In genomic region chr11:75802913-75803820, GRCh38 we compare ENCODE assay signal across 8 cellular contexts. TPM values are rescaled to one million over a fixed set of nuclear protein-coding genes. Genes with fewer than 3 reads are reported as not detected.
DNase-seq lines count a peak whose midpoint lies in the region; ATAC-seq and TF ChIP-seq lines count a peak whose summit lies in the region.

No MANE protein-coding gene starts in this region.

- H3K4me3 ChIP-seq in PC-3 (ENCODE audit: low read length) (no peak overlapping the region), esophagus squamous epithelium (no peak overlapping the region)

- H3K4me1 Mint-ChIP-seq in natural killer cell treated with Interleukin-12 subunit alpha and Interleukin-12 subunit beta and Interleukin-15 and Interleukin-18, amount 100 ng/mL, for 72 hours (ENCODE audit: low read depth in 2 of 2) = peaks cover 0 to 9% of the 10 kb centered on the region in 2 donors

- H3K4me1 ChIP-seq in PC-3 (ENCODE audit: insufficient read depth, low read length) (peaks cover 9% of the 10 kb centered on the region; the same call in 1 of the 2 replicates), esophagus squamous epithelium (peaks cover 5 to 16% (median 5%) of the 10 kb centered on the region in 3 donors)

- no peaks in the 10 kb centered on the region for H3K9me3 ChIP-seq in PC-3 (ENCODE audit: low read length)
- no peaks in the 10 kb centered on the region for H3K9me3 ChIP-seq in esophagus squamous epithelium

- H3F3A ChIP-seq in PC-3 (ENCODE audit: low read length, unreplicated experiment) = no peaks in the 10 kb centered on the region

- H3K27me3 ChIP-seq in PC-3 (ENCODE audit: low read length) (no peaks in the 10 kb centered on the region), esophagus squamous epithelium (no peaks in the 10 kb centered on the region)

- H3K27me3 Mint-ChIP-seq in natural killer cell treated with Interleukin-12 subunit alpha and Interleukin-12 subunit beta and Interleukin-15 and Interleukin-18, amount 100 ng/mL, for 72 hours = no peaks in the 10 kb centered on the region

- no peak for TF ChIP-seq POLR2A in esophagus squamous epithelium (IDR thresholded peaks at IDR 0.05)

- no peak overlapping the region for H3K27ac Mint-ChIP-seq in natural killer cell treated with Interleukin-12 subunit alpha and Interleukin-12 subunit beta and Interleukin-15 and Interleukin-18, amount 100 ng/mL, for 72 hours

- H3K4me2 ChIP-seq in PC-3 (ENCODE audit: low read length) = no peak overlapping the region

- no peak overlapping the region for H3K4me3 Mint-ChIP-seq in natural killer cell treated with Interleukin-12 subunit alpha and Interleukin-12 subunit beta and Interleukin-15 and Interleukin-18, amount 100 ng/mL, for 72 hours

- POLR2A ChIA-PET in PC-3 (lab: Charles Lee; ENCODE audit: unreplicated experiment) = no interaction called here

- DNase-seq in AG08395 (ENCODE audit: low spot score) (peak; percentile 84), HK-2 (ENCODE audit: unreplicated experiment) (peak; percentile 62), PC-3 (peak; percentile 84), activated T-cell treated with anti-CD3 and anti-CD28 coated beads for 48 hours (ENCODE audit: low read depth) (peak; percentile 41), esophagus squamous epithelium (lab: John Stamatoyannopoulos, UW) (no peak)
- DNase-seq in natural killer cell treated with Interleukin-12 subunit alpha and Interleukin-12 subunit beta and Interleukin-15 and Interleukin-18, amount 100 ng/mL, for 72 hours (ENCODE audit: low spot score) = peak; percentile 79
- peak; percentile 50 for DNase-seq in stimulated activated naive CD4-positive, alpha-beta T cell treated with Interleukin-2 at 50 U/mL for 16 hours (lab: John Stamatoyannopoulos, UW)

- H3K36me3 ChIP-seq in PC-3 (ENCODE audit: low read depth, low read length) (no peaks in the 10 kb centered on the region), esophagus squamous epithelium (no peaks in the 10 kb centered on the region)

- no TSS peak for BruUV-seq in PC-3 (replicated peaks; lab: Mats Ljungman, UMichigan)

- intact Hi-C loops in PC-3 (cut with micrococcal nuclease) (loop anchor here (1.0 to 5.0 kb wide), 3 partner anchors 64 to 516 kb away; no protein-coding TSS in a partner anchor), esophagus squamous epithelium (cut with DNase I) (loop anchor here (5.0 kb wide), 1 partner anchor 64 kb away; no protein-coding TSS in a partner anchor)

- H4K20me1 ChIP-seq in PC-3 (ENCODE audit: low read length) = no peaks in the 10 kb centered on the region

- ATAC-seq in GM18861 (IDR thresholded peaks at IDR 0.05; ENCODE audit: unreplicated experiment) (peak; percentile 65), PC-3 (peak; percentile 96)
- peak; percentile 77 to 86 for ATAC-seq in natural killer cell treated with Interleukin-12 subunit alpha and Interleukin-12 subunit beta and Interleukin-15 and Interleukin-18, amount 100 ng/mL, for 72 hours

- H3K79me2 ChIP-seq in PC-3 (ENCODE audit: low read length) = no peaks in the 10 kb centered on the region

- no peaks in the 10 kb centered on the region for H3K9me3 Mint-ChIP-seq in natural killer cell treated with Interleukin-12 subunit alpha and Interleukin-12 subunit beta and Interleukin-15 and Interleukin-18, amount 100 ng/mL, for 72 hours

- no peak overlapping the region for H3K9ac ChIP-seq in PC-3 (ENCODE audit: low read length)

- WGBS in esophagus squamous epithelium, 2 donors = 38 to 39% methylated on average over 8 to 9 of the region's 10 CpGs

- no peaks in the 10 kb centered on the region for H3K9me2 ChIP-seq in PC-3 (replicated peaks; ENCODE audit: low read length)

- H3K27ac ChIP-seq in PC-3 (ENCODE audit: low read length) (no peak overlapping the region), esophagus squamous epithelium (no peak overlapping the region)

- H2AFZ ChIP-seq in PC-3 (ENCODE audit: low read length) = no peak overlapping the region

- TF ChIP-seq CTCF in PC-3 (conservative IDR thresholded peaks at IDR 0.05; ENCODE audit: low read depth, low read length) = peak; percentile 97
- peak; percentile 80 to 94 (median 88) for TF ChIP-seq CTCF in esophagus squamous epithelium (IDR thresholded peaks at IDR 0.05)

- H3K36me3 Mint-ChIP-seq in natural killer cell treated with Interleukin-12 subunit alpha and Interleukin-12 subunit beta and Interleukin-15 and Interleukin-18, amount 100 ng/mL, for 72 hours = no peaks in the 10 kb centered on the region

- CTCF ChIA-PET in PC-3 (lab: Charles Lee) = interaction anchor here (1.0 to 1.6 kb wide), 4 partner anchors 10 to 344 kb away, joined by 3 to 15 read pairs (median 8); no protein-coding TSS in a partner anchor

RNA-seq across cellular contexts. Expression of gene UVRAG, which starts 11.8 kb away (rescaled TPM):
- total RNA-seq in PC-3 (2014; rRNA removed) (13.0 and 14.9 TPM in 2 replicates), esophagus squamous epithelium (10 to 100 TPM in 1 of 4 donors, 1 to 10 TPM in 3; 3.5 to 15.4 (median 8.5) TPM)
- 10 to 100 TPM; 16.6 to 29.9 TPM for total RNA-seq in natural killer cell treated with Interleukin-12 subunit alpha and Interleukin-12 subunit beta and Interleukin-15 and Interleukin-18, amount 100 ng/mL, for 72 hours

RNA-seq across cellular contexts. Expression of gene DGAT2, which starts 34.6 kb away (rescaled TPM):
- total RNA-seq in PC-3 (2014; rRNA removed) (14.3 and 18.5 TPM in 2 replicates), esophagus squamous epithelium (10 to 100 TPM in 3 of 4 donors, 1 to 10 TPM in 1; 6.1 to 29.3 (median 19.2) TPM)
- 1 to 10 TPM in 1 of 2 donors, under 1 TPM in 1; 1.00 to 3.1 TPM for total RNA-seq in natural killer cell treated with Interleukin-12 subunit alpha and Interleukin-12 subunit beta and Interleukin-15 and Interleukin-18, amount 100 ng/mL, for 72 hours
